ENCODE assay signal across 8 cellular contexts in genomic region chr6:28399370-28400121, GRCh38. TPM values are rescaled to one million over a fixed set of nuclear protein-coding genes. Genes with fewer than 3 reads are reported as not detected.
A peak's percentile ranks its signal among the peaks of the same experiment; 100 is the strongest.
DNase-seq lines count a peak whose midpoint lies in the region; ATAC-seq and TF ChIP-seq lines count a peak whose summit lies in the region.

Gene ZSCAN12 (minus strand): TSS chr6:28399747. CDS start chr6:28398405, 1,342 bp downstream.

- H3K4me1 ChIP-seq in osteoblast (ENCODE audit: insufficient read depth, low read length), result peaks cover 4% of the 10 kb centered on the region

- peaks cover 5% of the 10 kb centered on the region for H3K36me3 ChIP-seq in osteoblast (ENCODE audit: insufficient read depth, low read length)

- H3K9me3 ChIP-seq in osteoblast (ENCODE audit: low read depth, low read length), result no peaks in the 10 kb centered on the region

- H3K4me1 Mint-ChIP-seq in IgD-negative memory B cell, result peaks cover 24 to 43% (median 39%) of the 10 kb centered on the region in 3 donors
- H3K4me1 Mint-ChIP-seq in glutamatergic neuron (ENCODE audit: low read depth, unreplicated experiment), result peaks cover 26% of the 10 kb centered on the region

- H2AFZ ChIP-seq in osteoblast (ENCODE audit: low read length), result peak within 1 kb of the TSS; percentile 98

- H3K36me3 Mint-ChIP-seq in IgD-negative memory B cell (peaks cover 10% of the 10 kb centered on the region), glutamatergic neuron (ENCODE audit: unreplicated experiment) (no peaks in the 10 kb centered on the region)

- no peaks in the 10 kb centered on the region for H3K27me3 ChIP-seq in osteoblast (ENCODE audit: insufficient read depth, low read length)

- H3K27ac ChIP-seq in osteoblast (ENCODE audit: low read depth, low read length), result peak within 1 kb of the TSS; percentile 78
- no peak within 1 kb of the TSS for H3K27ac ChIP-seq in temporal lobe (ENCODE audit: low read depth, low read length)

- no peaks in the 10 kb centered on the region for H4K20me1 ChIP-seq in osteoblast (ENCODE audit: insufficient read depth, low read length)

- H3K27ac Mint-ChIP-seq in IgD-negative memory B cell, result peak within 1 kb of the TSS; percentile 92 to 97 (median 94)
- peak within 1 kb of the TSS; percentile 96 for H3K27ac Mint-ChIP-seq in glutamatergic neuron (ENCODE audit: unreplicated experiment)

- H3K4me3 Mint-ChIP-seq in IgD-negative memory B cell (peak within 1 kb of the TSS; percentile 93 to 97 (median 96)), glutamatergic neuron (ENCODE audit: unreplicated experiment) (peak within 1 kb of the TSS; percentile 94)

- peak within 1 kb of the TSS; percentile 94 for H3K4me2 ChIP-seq in osteoblast (ENCODE audit: insufficient read depth, low read length)

- H3K9me3 Mint-ChIP-seq in IgD-negative memory B cell, result peaks cover 1 to 4% (median 3%) of the 10 kb centered on the region in 3 donors
- H3K9me3 Mint-ChIP-seq in glutamatergic neuron (ENCODE audit: unreplicated experiment), result peaks cover 2% of the 10 kb centered on the region

- TF ChIP-seq CTCF in glutamatergic neuron (IDR thresholded peaks at IDR 0.05; ENCODE audit: partially characterized antibody, unreplicated experiment) (peak; percentile 32), osteoblast (IDR thresholded peaks at IDR 0.05; ENCODE audit: extremely low read depth, low read depth, low read length) (peak; percentile 67)

- peaks cover 14% of the 10 kb centered on the region for H3K27me3 Mint-ChIP-seq in IgD-negative memory B cell
- peaks cover 8% of the 10 kb centered on the region for H3K27me3 Mint-ChIP-seq in glutamatergic neuron (ENCODE audit: unreplicated experiment)

- peak within 1 kb of the TSS; percentile 96 for H3K4me3 ChIP-seq in osteoblast (ENCODE audit: insufficient read depth, low read length)

- DNase-seq in DMS53 (lab: John Stamatoyannopoulos, UW) (peak; percentile 82), SIG-M5 (lab: John Stamatoyannopoulos, UW) (peak; percentile 62), glutamatergic neuron (peak; percentile 90), osteoblast (ENCODE audit: insufficient read length, low spot score, missing footprints) (peak; percentile 87)
- DNase-seq in activated naive CD4-positive, alpha-beta T cell treated with anti-CD3 and anti-CD28 coated beads, Interleukin-2, amount 50 U/mL, for 16 hours, result peak; percentile 87

- peak; percentile 88 for ATAC-seq in GM21528 (IDR thresholded peaks at IDR 0.05; ENCODE audit: low FRiP score, unreplicated experiment)

- H3K79me2 ChIP-seq in osteoblast (ENCODE audit: insufficient read depth, low read length), result peaks cover 42% of the 10 kb centered on the region

RNA-seq across cellular contexts. Expression of gene ZSCAN12, which starts in this region (rescaled TPM):
- polyA plus RNA-seq in IgD-negative memory B cell, result 5.4 TPM
- total RNA-seq in glutamatergic neuron (ENCODE audit: unreplicated experiment), result 16.7 TPM
- 8.3 and 10.1 TPM in 2 replicates for total RNA-seq in osteoblast
- total RNA-seq in temporal lobe, result 15.2 TPM
